ENCODE assay signal across 8 cellular contexts in the genomic region with DNA sequence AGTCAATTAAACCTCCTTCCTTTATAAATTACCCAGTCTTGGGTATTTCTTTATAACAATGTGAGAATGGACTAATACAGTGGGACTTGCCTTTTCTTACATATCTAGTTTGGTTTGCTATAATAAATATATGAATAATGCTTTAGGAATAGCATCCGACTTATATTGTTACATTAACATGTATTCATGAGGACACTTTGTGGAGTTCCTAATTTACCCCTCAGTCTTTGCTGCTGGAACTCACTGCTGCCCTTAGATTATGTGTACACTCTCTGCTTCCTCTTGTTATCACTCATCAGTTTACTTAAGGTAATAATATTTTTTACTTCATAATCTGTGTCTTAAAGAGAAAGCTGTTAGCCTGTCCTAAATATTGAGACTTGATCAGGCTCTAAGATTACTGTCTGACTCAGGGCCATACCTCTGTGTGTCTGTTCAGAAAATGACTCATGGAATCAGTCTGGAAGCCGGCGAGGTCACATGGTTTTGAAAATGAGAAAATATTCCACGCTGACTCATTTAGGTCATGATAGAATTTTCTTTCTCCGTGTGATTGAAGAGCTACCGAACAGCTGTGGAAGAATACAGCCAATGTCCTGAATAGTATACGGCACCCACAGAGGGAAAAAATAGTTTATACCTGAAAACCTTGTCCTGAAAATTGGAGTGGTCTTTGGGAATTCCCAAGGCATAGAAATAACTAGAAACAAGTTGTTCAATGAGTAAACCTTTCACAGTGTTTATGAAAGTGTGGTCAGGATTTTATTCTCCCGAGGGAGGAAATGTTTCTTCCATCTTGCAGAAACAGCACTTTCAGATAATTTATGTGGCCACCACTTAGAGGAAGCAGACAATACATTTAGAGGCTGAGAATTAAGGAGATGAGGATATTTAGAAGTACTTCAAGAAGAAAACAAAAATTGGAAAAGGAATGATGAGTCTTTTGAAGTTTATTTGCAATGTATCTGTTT.
DNase-seq lines count a peak whose midpoint lies in the region; ATAC-seq and TF ChIP-seq lines count a peak whose summit lies in the region.

No MANE protein-coding gene starts in this region.

- H3K4me3 ChIP-seq in epithelial cell of proximal tubule (ENCODE audit: low read depth, low read length): peak overlapping the region; percentile 34

- H3K36me3 Mint-ChIP-seq in activated T-cell treated with anti-CD3 and anti-CD28 coated beads, Interleukin-2, amount 50 U/mL, for 24 hours (ENCODE audit: low read depth): no peaks in the 10 kb centered on the region

- intact Hi-C loops in posterior vena cava (cut with DNase I): no loop called here

- no peaks in the 10 kb centered on the region for H3K27me3 Mint-ChIP-seq in activated T-cell treated with anti-CD3 and anti-CD28 coated beads, Interleukin-2, amount 50 U/mL, for 24 hours

- H3K4me3 Mint-ChIP-seq in activated T-cell treated with anti-CD3 and anti-CD28 coated beads, Interleukin-2, amount 50 U/mL, for 24 hours: peak overlapping the region; percentile 36

- no peak for DNase-seq in activated T-cell treated with anti-CD3 and anti-CD28 coated beads, Interleukin-2, amount 50 U/mL, for 24 hours
- no peak for DNase-seq in activated T-cell treated with anti-CD3 and anti-CD28 coated beads, Interleukin-2, amount 50 U/mL, for 1 hour
- peak; percentile 86 for DNase-seq in SK-MEL-5 (ENCODE audit: low read depth, low spot score)
- peak; percentile 74 for DNase-seq in epithelial cell of proximal tubule (ENCODE audit: low read depth)
- peak; percentile 20 for DNase-seq in pons (ENCODE audit: low spot score)
- no peak for DNase-seq in posterior vena cava (ENCODE audit: low spot score)
- DNase-seq in NCI-H187 treated with DMSO at 0.1 percent for 48 hours (lab: John Stamatoyannopoulos, UW): no peak

- peak; percentile 65 for ATAC-seq in HG03025 (IDR thresholded peaks at IDR 0.05; ENCODE audit: low FRiP score, unreplicated experiment)

- no peaks in the 10 kb centered on the region for H3K9me3 Mint-ChIP-seq in activated T-cell treated with anti-CD3 and anti-CD28 coated beads, Interleukin-2, amount 50 U/mL, for 24 hours

- peak overlapping the region; percentile 71 for H3K27ac Mint-ChIP-seq in activated T-cell treated with anti-CD3 and anti-CD28 coated beads, Interleukin-2, amount 50 U/mL, for 24 hours

- no peak for TF ChIP-seq CTCF in epithelial cell of proximal tubule (conservative IDR thresholded peaks at IDR 0.05; ENCODE audit: low read depth, low read length)

- H3K4me1 Mint-ChIP-seq in activated T-cell treated with anti-CD3 and anti-CD28 coated beads, Interleukin-2, amount 50 U/mL, for 24 hours (ENCODE audit: low read depth): peaks cover 24% of the 10 kb centered on the region

- in situ Hi-C loops in SK-MEL-5 (cut with HindIII; ENCODE audit: low pct_unique_long_range_greater_than_20kb, low sequenced_read_pairs): no loop called here

Comparison
In these comparisons a context has a peak if more than half of its experiments do, and no peak if none do; other contexts are left out.
1. DNase-seq: peak in SK-MEL-5 (single experiment), epithelial cell of proximal tubule (single experiment) and pons (single experiment); none in activated T-cell treated with anti-CD3 and anti-CD28 coated beads, Interleukin-2, amount 50 U/mL, for 24 hours (single experiment), activated T-cell treated with anti-CD3 and anti-CD28 coated beads, Interleukin-2, amount 50 U/mL, for 1 hour (single experiment), posterior vena cava (single experiment) and NCI-H187 treated with DMSO at 0.1 percent for 48 hours (single experiment).